In the genomic region with DNA sequence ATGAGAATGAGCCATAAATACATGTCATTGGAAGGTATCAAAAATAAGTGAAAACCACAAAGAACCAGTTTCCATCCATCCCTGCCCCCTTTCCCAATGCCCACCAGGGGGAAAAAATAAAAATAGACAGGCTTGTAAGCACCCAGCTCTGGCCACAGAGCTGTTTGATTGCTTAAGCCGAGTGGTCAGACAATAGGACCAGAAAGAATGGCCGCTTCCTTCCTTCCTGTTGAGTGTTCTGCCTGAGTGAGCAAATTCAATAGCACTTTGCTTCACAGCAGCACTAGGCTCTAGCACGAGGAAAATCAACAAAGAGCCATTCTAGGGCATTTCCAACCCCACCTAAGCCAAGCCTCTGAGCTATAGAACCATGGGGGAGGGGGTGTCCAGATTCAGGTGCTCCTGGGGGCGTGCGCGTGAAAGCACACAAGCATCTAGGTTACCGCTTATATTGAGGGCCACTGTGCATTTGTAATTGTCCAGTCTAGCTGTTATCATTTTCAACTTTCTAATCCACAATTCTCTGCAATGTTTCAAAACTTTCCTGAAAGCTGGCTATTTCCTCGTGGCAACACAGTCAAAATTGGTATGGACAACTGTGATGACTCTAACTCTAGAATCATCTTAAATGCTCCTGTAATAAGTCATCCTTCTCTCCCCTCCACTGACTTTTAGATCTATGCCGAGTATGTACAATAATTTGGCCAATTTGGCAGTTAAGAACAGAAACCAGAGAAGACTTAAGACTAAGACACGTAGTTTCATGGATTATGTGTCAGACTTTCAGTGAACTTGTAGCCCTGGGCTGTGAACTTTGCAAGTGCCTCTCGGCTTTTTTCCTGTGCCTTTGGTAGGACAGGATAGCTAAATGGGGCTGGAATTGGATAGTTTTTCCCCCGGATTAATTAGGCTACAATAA, we compare ENCODE assay signal across 8 cellular contexts.
DNase-seq lines count a peak whose midpoint lies in the region; ATAC-seq and TF ChIP-seq lines count a peak whose summit lies in the region.

No MANE protein-coding gene starts in this region.

- H3K9me3 ChIP-seq in Loucy (ENCODE audit: insufficient read depth, low read depth, low read length) (no peaks in the 10 kb centered on the region), SK-N-SH (no peaks in the 10 kb centered on the region), right cardiac atrium (ENCODE audit: control insufficient read depth, low read length) (no peaks in the 10 kb centered on the region), subcutaneous abdominal adipose tissue (ENCODE audit: control insufficient read depth in 5 of 5, low read length in 5 of 5) (peaks cover 0 to 2% (median 0%) of the 10 kb centered on the region in 5 donors)

- no peaks in the 10 kb centered on the region for H3K9me2 ChIP-seq in Loucy (replicated peaks; ENCODE audit: low read depth, low read length)
- H3K9me2 ChIP-seq in SK-N-SH = no peaks in the 10 kb centered on the region

- TF ChIP-seq CTCF in Loucy (conservative IDR thresholded peaks at IDR 0.05; ENCODE audit: low read length) (no peak), SK-N-SH (IDR thresholded peaks at IDR 0.05) (no peak), GM13977 (IDR thresholded peaks at IDR 0.05; ENCODE audit: extremely low read depth, insufficient read depth, missing control alignments) (no peak), GM13976 (IDR thresholded peaks at IDR 0.05; ENCODE audit: borderline replicate concordance, control extremely low read depth, extremely low read depth, insufficient read depth, missing control alignments) (no peak)

- H3K4me2 ChIP-seq in Loucy (ENCODE audit: low read depth, low read length, poor library complexity, severe bottlenecking) (peak overlapping the region; percentile 18), SK-N-SH (no peak overlapping the region)

- no peak overlapping the region for H3K9ac ChIP-seq in Loucy (ENCODE audit: low read depth, low read length, poor library complexity, severe bottlenecking)
- no peak overlapping the region for H3K9ac ChIP-seq in SK-N-SH
- no peak overlapping the region for H3K9ac ChIP-seq in subcutaneous abdominal adipose tissue (ENCODE audit: low read length in 5 of 5)

- H4K20me1 ChIP-seq in Loucy (ENCODE audit: insufficient read depth, low read length, poor library complexity, severe bottlenecking) (no peaks in the 10 kb centered on the region), SK-N-SH (ENCODE audit: insufficient read depth) (no peaks in the 10 kb centered on the region)

- WGBS in SK-N-SH (ENCODE audit: low lambda C conversion rate) = 84% methylated on average over 12 of the region's 12 CpGs
- WGBS in right cardiac atrium = 71% methylated on average over 12 of the region's 12 CpGs

- no peaks in the 10 kb centered on the region for H3K79me2 ChIP-seq in Loucy (ENCODE audit: insufficient read depth, low read length)
- no peaks in the 10 kb centered on the region for H3K79me2 ChIP-seq in SK-N-SH (ENCODE audit: insufficient read depth)

- no peak for DNase-seq in SK-N-SH
- DNase-seq in right cardiac atrium = no peak
- no peak for DNase-seq in GM13977 (ENCODE audit: low spot score)
- DNase-seq in GM13976 (ENCODE audit: low spot score) = no peak

- POLR2A ChIA-PET in SK-N-SH (lab: Yijun Ruan, JAX) = no interaction called here

- H3F3A ChIP-seq in Loucy (ENCODE audit: low read depth) (no peaks in the 10 kb centered on the region), SK-N-SH (replicated peaks; ENCODE audit: insufficient read depth) (no peaks in the 10 kb centered on the region)

- peak overlapping the region; percentile 36; the same call in 1 of the 2 replicates for H2AFZ ChIP-seq in Loucy (ENCODE audit: low read length)
- H2AFZ ChIP-seq in SK-N-SH (ENCODE audit: low read depth) = peak overlapping the region; percentile 17; the same call in 1 of the 2 replicates

- TF ChIP-seq EP300 in SK-N-SH (IDR thresholded peaks at IDR 0.05; ENCODE audit: borderline replicate concordance in 1 of 2, low read depth in 1 of 2, low read length in 1 of 2) = no peak

- TF ChIP-seq RAD21 in SK-N-SH (IDR thresholded peaks at IDR 0.05; ENCODE audit: low read length) = no peak

- H3K4me3 ChIP-seq in Loucy (ENCODE audit: low read length, poor library complexity, severe bottlenecking) (no peak overlapping the region), SK-N-SH (ENCODE audit: low read depth in 2 of 2, low read length in 1 of 2) (no peak overlapping the region), right cardiac atrium (ENCODE audit: low read length) (no peak overlapping the region), subcutaneous abdominal adipose tissue (ENCODE audit: low read depth in 1 of 5, low read length in 5 of 5) (no peak overlapping the region)

- H3K27me3 ChIP-seq in Loucy (ENCODE audit: insufficient read depth, low read length, poor library complexity, severe bottlenecking) (no peaks in the 10 kb centered on the region), SK-N-SH (ENCODE audit: insufficient read depth) (no peaks in the 10 kb centered on the region), right cardiac atrium (ENCODE audit: control insufficient read depth, insufficient read depth) (no peaks in the 10 kb centered on the region), subcutaneous abdominal adipose tissue (ENCODE audit: control insufficient read depth in 5 of 5, insufficient read depth in 4 of 5, low read length in 5 of 5) (no peaks in the 10 kb centered on the region)

- ATAC-seq in right cardiac atrium = peak; percentile 47 to 70
- ATAC-seq in GM21619 (IDR thresholded peaks at IDR 0.05; ENCODE audit: unreplicated experiment) = no peak
- no peak for ATAC-seq in GM19035 (IDR thresholded peaks at IDR 0.05; ENCODE audit: unreplicated experiment)

- CTCF ChIA-PET in SK-N-SH (lab: Yijun Ruan, JAX) = interaction anchor here (1.2 kb wide), 1 partner anchor 25 kb away, joined by 3 read pairs; no protein-coding TSS in a partner anchor

- in situ Hi-C loops in GM13977 (cut with MboI; ENCODE audit: low pct_unique_long_range_greater_than_20kb, low sequenced_read_pairs, unreplicated experiment) = no loop called here
- in situ Hi-C loops in GM13976 (cut with MboI; ENCODE audit: low sequenced_read_pairs, unreplicated experiment) = no loop called here

- no peak overlapping the region for H3K27ac ChIP-seq in SK-N-SH (ENCODE audit: low read depth in 2 of 2, low read length in 1 of 2)
- no peak overlapping the region for H3K27ac ChIP-seq in right cardiac atrium (ENCODE audit: low read length)
- peak overlapping the region; percentile 48 for H3K27ac ChIP-seq in subcutaneous abdominal adipose tissue (ENCODE audit: low read depth, low read length)

- H3K4me1 ChIP-seq in Loucy (ENCODE audit: insufficient read depth, low read length, poor library complexity, severe bottlenecking) (peaks cover 17% of the 10 kb centered on the region), SK-N-SH (ENCODE audit: control insufficient read depth in 1 of 2, insufficient read depth in 2 of 2, low read depth in 1 of 2, low read length in 1 of 2) (peaks cover 0 to 12% of the 10 kb centered on the region in 2 experiments; a peak in 1 of 4 replicates), right cardiac atrium (ENCODE audit: control insufficient read depth, insufficient read depth, low read length) (no peaks in the 10 kb centered on the region), subcutaneous abdominal adipose tissue (ENCODE audit: control insufficient read depth in 5 of 5, insufficient read depth in 5 of 5, low read length in 5 of 5) (peaks cover 0 to 27% (median 3%) of the 10 kb centered on the region in 5 donors)

- H3K36me3 ChIP-seq in Loucy (ENCODE audit: insufficient read depth, low read length) (no peaks in the 10 kb centered on the region), SK-N-SH (replicated peaks in 1 of 2; ENCODE audit: control insufficient read depth in 1 of 2, insufficient read depth in 2 of 2, low read length in 1 of 2) (peaks cover 0 to 2% of the 10 kb centered on the region in 2 experiments), subcutaneous abdominal adipose tissue (ENCODE audit: control insufficient read depth in 5 of 5, insufficient read depth in 5 of 5, low read length in 5 of 5) (no peaks in the 10 kb centered on the region)

- intact Hi-C loops in right cardiac atrium (cut with DNase I) = no loop called here

TF ChIP-seq in SK-N-SH, 30 proteins besides CTCF, POLR2A, EP300 and RAD21:
- TF ChIP-seq, protein P1, sequence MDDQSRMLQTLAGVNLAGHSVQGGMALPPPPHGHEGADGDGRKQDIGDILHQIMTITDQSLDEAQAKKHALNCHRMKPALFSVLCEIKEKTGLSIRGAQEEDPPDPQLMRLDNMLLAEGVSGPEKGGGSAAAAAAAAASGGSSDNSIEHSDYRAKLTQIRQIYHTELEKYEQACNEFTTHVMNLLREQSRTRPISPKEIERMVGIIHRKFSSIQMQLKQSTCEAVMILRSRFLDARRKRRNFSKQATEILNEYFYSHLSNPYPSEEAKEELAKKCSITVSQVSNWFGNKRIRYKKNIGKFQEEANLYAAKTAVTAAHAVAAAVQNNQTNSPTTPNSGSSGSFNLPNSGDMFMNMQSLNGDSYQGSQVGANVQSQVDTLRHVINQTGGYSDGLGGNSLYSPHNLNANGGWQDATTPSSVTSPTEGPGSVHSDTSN (IDR thresholded peaks at IDR 0.05) = peak; percentile 24; the same call in 1 of the 2 replicates
- no peak for TF ChIP-seq TCF12 (IDR thresholded peaks at IDR 0.05)
- TF ChIP-seq POLR2AphosphoS5 (IDR thresholded peaks at IDR 0.05; ENCODE audit: low read depth, low read length) = no peak
- TF ChIP-seq TEAD4 (IDR thresholded peaks at IDR 0.05; ENCODE audit: borderline replicate concordance, insufficient read depth) = no peak

Comparison
In these comparisons a context has a peak if more than half of its experiments do, and no peak if none do; other contexts are left out.
1. ATAC-seq: peak in right cardiac atrium (2 of 2); none in GM21619 (single experiment) and GM19035 (single experiment).